ENCODE assay signal across 14 cellular contexts in genomic region chr11:13717331-13717730, GRCh38. TPM values are rescaled to one million over a fixed set of nuclear protein-coding genes. Genes with fewer than 3 reads are reported as not detected.
DNase-seq lines count a peak whose midpoint lies in the region; ATAC-seq and TF ChIP-seq lines count a peak whose summit lies in the region.
"Had no signal": no experiment of that assay in that cellular context is flagged by ENCODE, and none has a peak within 500 bp of the region (broad histone marks: within the 10 kb centered on the region; RNA-seq: fewer than 3 reads in every experiment).

No MANE protein-coding gene starts in this region.

- H2BK120ac ChIP-seq in mesenchymal stem cell (ENCODE audit: low read depth, low read length), result no peak overlapping the region

- H3K27ac ChIP-seq in mesenchymal stem cell (ENCODE audit: low read length, poor library complexity, severe bottlenecking), result no peak overlapping the region
- H3K27ac ChIP-seq: left ventricle myocardium inferior had no signal

- peaks cover 2% of the 10 kb centered on the region for H3K4me1 ChIP-seq in mesenchymal stem cell (ENCODE audit: control insufficient read depth, insufficient read depth, low read depth, low read length)

- no peaks in the 10 kb centered on the region for H3K9me3 ChIP-seq in mesenchymal stem cell (ENCODE audit: control insufficient read depth, low read length)
- H3K9me3 ChIP-seq: left ventricle myocardium inferior had no signal

- no peak overlapping the region for H3K4me3 Mint-ChIP-seq in activated naive CD8-positive, alpha-beta T cell treated with anti-CD3 and anti-CD28 coated beads, Interleukin-2, amount 50 U/mL, for 24 hours
- H3K4me3 Mint-ChIP-seq: activated CD4-positive, alpha-beta memory T cell treated with anti-CD3 and anti-CD28 coated beads for 36 hours; activated naive CD4-positive, alpha-beta T cell treated with anti-CD3 and anti-CD28 coated beads, Interleukin-2, amount 50 U/mL, for 24 hours; CD8-positive, alpha-beta T cell had no signal

- H3K18ac ChIP-seq in mesenchymal stem cell (ENCODE audit: low read depth in 1 of 2, low read length in 2 of 2), result no peak overlapping the region

- H2AK5ac ChIP-seq in mesenchymal stem cell (ENCODE audit: low read length, severe bottlenecking), result no peak overlapping the region

- H3K27ac Mint-ChIP-seq in activated naive CD8-positive, alpha-beta T cell treated with anti-CD3 and anti-CD28 coated beads, Interleukin-2, amount 50 U/mL, for 24 hours, result no peak overlapping the region
- H3K27ac Mint-ChIP-seq: activated CD4-positive, alpha-beta memory T cell treated with anti-CD3 and anti-CD28 coated beads for 36 hours; activated naive CD4-positive, alpha-beta T cell treated with anti-CD3 and anti-CD28 coated beads, Interleukin-2, amount 50 U/mL, for 24 hours; CD8-positive, alpha-beta T cell had no signal

- no peaks in the 10 kb centered on the region for H3K27me3 Mint-ChIP-seq in activated naive CD8-positive, alpha-beta T cell treated with anti-CD3 and anti-CD28 coated beads, Interleukin-2, amount 50 U/mL, for 24 hours
- H3K27me3 Mint-ChIP-seq: activated CD4-positive, alpha-beta memory T cell treated with anti-CD3 and anti-CD28 coated beads for 36 hours; activated naive CD4-positive, alpha-beta T cell treated with anti-CD3 and anti-CD28 coated beads, Interleukin-2, amount 50 U/mL, for 24 hours had no signal

- H4K91ac ChIP-seq in mesenchymal stem cell (ENCODE audit: low read length), result no peak overlapping the region

- H2BK5ac ChIP-seq in mesenchymal stem cell (ENCODE audit: low read depth, low read length, poor library complexity, severe bottlenecking), result no peak overlapping the region

- H3K14ac ChIP-seq in mesenchymal stem cell (ENCODE audit: low read length in 2 of 2), result no peak overlapping the region

- no peak overlapping the region for H4K8ac ChIP-seq in mesenchymal stem cell (ENCODE audit: low read length)

- no peak overlapping the region for H2BK12ac ChIP-seq in mesenchymal stem cell (ENCODE audit: low read length in 2 of 2)

- no peak overlapping the region for H3K23ac ChIP-seq in mesenchymal stem cell (ENCODE audit: low read length in 2 of 2)

- peak; percentile 63 for DNase-seq in COLO829 (ENCODE audit: low spot score)
- peak; percentile 47 for DNase-seq in NB4 (ENCODE audit: low read depth)
- DNase-seq in cardiac fibroblast (ENCODE audit: low read depth in 2 of 2), result peak; percentile 74 to 82
- DNase-seq in mesenchymal stem cell, result peak; percentile 84
- no peak for DNase-seq in GDM1 (lab: John Stamatoyannopoulos, UW)
- no peak for DNase-seq in activated naive CD8-positive, alpha-beta T cell treated with anti-CD3 and anti-CD28 coated beads, Interleukin-2, amount 50 U/mL, for 24 hours
- no peak for DNase-seq in DMS79 treated with DMSO at 0.1 percent for 48 hours (lab: John Stamatoyannopoulos, UW)
- DNase-seq: activated CD4-positive, alpha-beta memory T cell treated with anti-CD3 and anti-CD28 coated beads for 36 hours; CD8-positive, alpha-beta T cell; left ventricle myocardium inferior; retina; SIG-M5 had no signal

- peaks cover 4 to 67% of the 10 kb centered on the region in 2 experiments for H3K36me3 ChIP-seq in mesenchymal stem cell (ENCODE audit: control insufficient read depth in 1 of 2, insufficient read depth in 2 of 2, low read depth in 1 of 2, low read length in 2 of 2)

- H3K36me3 Mint-ChIP-seq in activated naive CD8-positive, alpha-beta T cell treated with anti-CD3 and anti-CD28 coated beads, Interleukin-2, amount 50 U/mL, for 24 hours (ENCODE audit: low read depth), result peaks cover 47% of the 10 kb centered on the region

- no peak for TF ChIP-seq CTCF in NB4 (IDR thresholded peaks at IDR 0.05; ENCODE audit: low read depth, low read length)
- TF ChIP-seq CTCF in cardiac fibroblast (IDR thresholded peaks at IDR 0.05; ENCODE audit: low read depth, low read length), result no peak

- H3K4me1 Mint-ChIP-seq in activated naive CD8-positive, alpha-beta T cell treated with anti-CD3 and anti-CD28 coated beads, Interleukin-2, amount 50 U/mL, for 24 hours, result no peaks in the 10 kb centered on the region
- H3K4me1 Mint-ChIP-seq: activated naive CD4-positive, alpha-beta T cell treated with anti-CD3 and anti-CD28 coated beads, Interleukin-2, amount 50 U/mL, for 24 hours had no signal

- peaks cover 8% of the 10 kb centered on the region for H3K79me1 ChIP-seq in mesenchymal stem cell (replicated peaks; ENCODE audit: low read length, poor library complexity, severe bottlenecking)

- H2AFZ ChIP-seq in mesenchymal stem cell (ENCODE audit: low read depth, low read length), result no peak overlapping the region

- H3K4me3 ChIP-seq in NB4 (ENCODE audit: low read depth, low read length) (no peak overlapping the region), cardiac fibroblast (replicated peaks in 1 of 2; ENCODE audit: low read depth in 2 of 2, low read length in 2 of 2) (no peak overlapping the region), mesenchymal stem cell (ENCODE audit: insufficient read depth in 1 of 2, low read depth in 1 of 2, low read length in 2 of 2) (no peak overlapping the region)
- H3K4me3 ChIP-seq: left ventricle myocardium inferior had no signal

- H3K9me3 Mint-ChIP-seq in activated naive CD8-positive, alpha-beta T cell treated with anti-CD3 and anti-CD28 coated beads, Interleukin-2, amount 50 U/mL, for 24 hours, result no peaks in the 10 kb centered on the region
- H3K9me3 Mint-ChIP-seq: activated CD4-positive, alpha-beta memory T cell treated with anti-CD3 and anti-CD28 coated beads for 36 hours; activated naive CD4-positive, alpha-beta T cell treated with anti-CD3 and anti-CD28 coated beads, Interleukin-2, amount 50 U/mL, for 24 hours; CD8-positive, alpha-beta T cell had no signal

- H3K4ac ChIP-seq in mesenchymal stem cell (ENCODE audit: low read depth in 1 of 2, low read length in 2 of 2), result no peak overlapping the region

- H3K4me2 ChIP-seq in mesenchymal stem cell (ENCODE audit: low read length, poor library complexity, severe bottlenecking), result no peak overlapping the region

- H2BK15ac ChIP-seq in mesenchymal stem cell (ENCODE audit: low read depth, poor library complexity, severe bottlenecking), result no peak overlapping the region

- 40% methylated on average over 3 of the region's 3 CpGs for WGBS in mesenchymal stem cell

- ATAC-seq in activated naive CD8-positive, alpha-beta T cell treated with anti-CD3 and anti-CD28 coated beads, Interleukin-2, amount 50 U/mL, for 24 hours, result no peak
- ATAC-seq in GM21737 (IDR thresholded peaks at IDR 0.05; ENCODE audit: unreplicated experiment), result no peak
- ATAC-seq: CD8-positive, alpha-beta T cell had no signal

- no peaks in the 10 kb centered on the region for H3K27me3 ChIP-seq in mesenchymal stem cell (ENCODE audit: control insufficient read depth in 1 of 2, insufficient read depth in 1 of 2, low read length in 2 of 2)

- TF ChIP-seq POLR2A in NB4 (IDR thresholded peaks at IDR 0.05; ENCODE audit: extremely low read depth, insufficient read length), result no peak

- H3K9ac ChIP-seq in mesenchymal stem cell (ENCODE audit: low read length), result no peak overlapping the region

RNA-seq across cellular contexts. Expression of gene FAR1, which starts 48.9 kb away (rescaled TPM):
- 29.8 TPM for polyA plus RNA-seq in mesenchymal stem cell (2013, experiment 1 of 2)
- 28.1 TPM for polyA plus RNA-seq in mesenchymal stem cell (2013, experiment 2 of 2)

Comparison
In these comparisons a context has a peak if more than half of its experiments do, and no peak if none do; other contexts are left out.
1. DNase-seq: peak in COLO829 (single experiment), NB4 (single experiment), cardiac fibroblast (2 of 2) and mesenchymal stem cell (single experiment); none in GDM1 (single experiment), activated naive CD8-positive, alpha-beta T cell treated with anti-CD3 and anti-CD28 coated beads, Interleukin-2, amount 50 U/mL, for 24 hours (single experiment) and DMS79 treated with DMSO at 0.1 percent for 48 hours (single experiment).